ENCODE assay signal across 1 cellular context in genomic region chr1:39711359-39712340, GRCh38.
TF ChIP-seq lines count a peak whose summit lies in the region.

No MANE protein-coding gene starts in this region.

TF ChIP-seq in WTC11, 78 proteins besides CTCF, POLR2A, EP300 and RAD21:
- TF ChIP-seq, protein P1, sequence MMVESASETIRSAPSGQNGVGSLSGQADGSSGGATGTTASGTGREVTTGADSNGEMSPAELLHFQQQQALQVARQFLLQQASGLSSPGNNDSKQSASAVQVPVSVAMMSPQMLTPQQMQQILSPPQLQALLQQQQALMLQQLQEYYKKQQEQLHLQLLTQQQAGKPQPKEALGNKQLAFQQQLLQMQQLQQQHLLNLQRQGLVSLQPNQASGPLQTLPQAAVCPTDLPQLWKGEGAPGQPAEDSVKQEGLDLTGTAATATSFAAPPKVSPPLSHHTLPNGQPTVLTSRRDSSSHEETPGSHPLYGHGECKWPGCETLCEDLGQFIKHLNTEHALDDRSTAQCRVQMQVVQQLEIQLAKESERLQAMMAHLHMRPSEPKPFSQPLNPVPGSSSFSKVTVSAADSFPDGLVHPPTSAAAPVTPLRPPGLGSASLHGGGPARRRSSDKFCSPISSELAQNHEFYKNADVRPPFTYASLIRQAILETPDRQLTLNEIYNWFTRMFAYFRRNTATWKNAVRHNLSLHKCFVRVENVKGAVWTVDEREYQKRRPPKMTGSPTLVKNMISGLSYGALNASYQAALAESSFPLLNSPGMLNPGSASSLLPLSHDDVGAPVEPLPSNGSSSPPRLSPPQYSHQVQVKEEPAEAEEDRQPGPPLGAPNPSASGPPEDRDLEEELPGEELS (CRISPR knock-in tag; IDR thresholded peaks at IDR 0.05): peak; percentile 60; the same call in 1 of the 2 replicates
- TF ChIP-seq SMAD4 (CRISPR knock-in tag; IDR thresholded peaks at IDR 0.05): peak; percentile 57; the same call in 1 of the 2 replicates
- TF ChIP-seq, protein P2, sequence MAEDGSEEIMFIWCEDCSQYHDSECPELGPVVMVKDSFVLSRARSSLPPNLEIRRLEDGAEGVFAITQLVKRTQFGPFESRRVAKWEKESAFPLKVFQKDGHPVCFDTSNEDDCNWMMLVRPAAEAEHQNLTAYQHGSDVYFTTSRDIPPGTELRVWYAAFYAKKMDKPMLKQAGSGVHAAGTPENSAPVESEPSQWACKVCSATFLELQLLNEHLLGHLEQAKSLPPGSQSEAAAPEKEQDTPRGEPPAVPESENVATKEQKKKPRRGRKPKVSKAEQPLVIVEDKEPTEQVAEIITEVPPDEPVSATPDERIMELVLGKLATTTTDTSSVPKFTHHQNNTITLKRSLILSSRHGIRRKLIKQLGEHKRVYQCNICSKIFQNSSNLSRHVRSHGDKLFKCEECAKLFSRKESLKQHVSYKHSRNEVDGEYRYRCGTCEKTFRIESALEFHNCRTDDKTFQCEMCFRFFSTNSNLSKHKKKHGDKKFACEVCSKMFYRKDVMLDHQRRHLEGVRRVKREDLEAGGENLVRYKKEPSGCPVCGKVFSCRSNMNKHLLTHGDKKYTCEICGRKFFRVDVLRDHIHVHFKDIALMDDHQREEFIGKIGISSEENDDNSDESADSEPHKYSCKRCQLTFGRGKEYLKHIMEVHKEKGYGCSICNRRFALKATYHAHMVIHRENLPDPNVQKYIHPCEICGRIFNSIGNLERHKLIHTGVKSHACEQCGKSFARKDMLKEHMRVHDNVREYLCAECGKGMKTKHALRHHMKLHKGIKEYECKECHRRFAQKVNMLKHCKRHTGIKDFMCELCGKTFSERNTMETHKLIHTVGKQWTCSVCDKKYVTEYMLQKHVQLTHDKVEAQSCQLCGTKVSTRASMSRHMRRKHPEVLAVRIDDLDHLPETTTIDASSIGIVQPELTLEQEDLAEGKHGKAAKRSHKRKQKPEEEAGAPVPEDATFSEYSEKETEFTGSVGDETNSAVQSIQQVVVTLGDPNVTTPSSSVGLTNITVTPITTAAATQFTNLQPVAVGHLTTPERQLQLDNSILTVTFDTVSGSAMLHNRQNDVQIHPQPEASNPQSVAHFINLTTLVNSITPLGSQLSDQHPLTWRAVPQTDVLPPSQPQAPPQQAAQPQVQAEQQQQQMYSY (CRISPR knock-in tag; IDR thresholded peaks at IDR 0.05): no peak
- TF ChIP-seq, protein P3, sequence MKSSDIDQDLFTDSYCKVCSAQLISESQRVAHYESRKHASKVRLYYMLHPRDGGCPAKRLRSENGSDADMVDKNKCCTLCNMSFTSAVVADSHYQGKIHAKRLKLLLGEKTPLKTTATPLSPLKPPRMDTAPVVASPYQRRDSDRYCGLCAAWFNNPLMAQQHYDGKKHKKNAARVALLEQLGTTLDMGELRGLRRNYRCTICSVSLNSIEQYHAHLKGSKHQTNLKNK (CRISPR knock-in tag; IDR thresholded peaks at IDR 0.05): 0 out of 2 replicates have a peak, but pooled peaks have one; percentile 42
- no peak for TF ChIP-seq MXD4 (CRISPR knock-in tag; IDR thresholded peaks at IDR 0.05; ENCODE audit: borderline replicate concordance)
- TF ChIP-seq FOXK1 (CRISPR knock-in tag; IDR thresholded peaks at IDR 0.05): peak; percentile 93
